22 cellular contexts compared by ENCODE assay signal in genomic region chr10:117075064-117075463, GRCh38.
DNase-seq lines count a peak whose midpoint lies in the region; ATAC-seq and TF ChIP-seq lines count a peak whose summit lies in the region.
"Had no signal": no experiment of that assay in that cellular context is flagged by ENCODE, and none has a peak within 500 bp of the region (broad histone marks: within the 10 kb centered on the region; RNA-seq: fewer than 3 reads in every experiment).

No MANE protein-coding gene starts in this region.

- POLR2A ChIA-PET in A673 (lab: Charles Lee; ENCODE audit: low non-redundant PET) = no interaction called here
- POLR2A ChIA-PET in CD8-positive, alpha-beta T cell (lab: Charles Lee) = no interaction called here

- no peak for TF ChIP-seq POLR2A in suprapubic skin (IDR thresholded peaks at IDR 0.05)

- peak overlapping the region; percentile 12 for H3K27ac ChIP-seq in A673 (ENCODE audit: low read depth, low read length, poor library complexity, severe bottlenecking)
- no peak overlapping the region for H3K27ac ChIP-seq in suprapubic skin
- no peak overlapping the region for H3K27ac ChIP-seq in CD8-positive, alpha-beta T cell (ENCODE audit: low read depth, low read length)
- H3K27ac ChIP-seq: PC-9, SJSA1, thoracic aorta had no signal

- H3K27me3 ChIP-seq in A673 (replicated peaks; ENCODE audit: insufficient read depth, low read depth, low read length, poor library complexity) (no peaks in the 10 kb centered on the region), H7 (ENCODE audit: control insufficient read depth, insufficient read depth, low read length) (no peaks in the 10 kb centered on the region), suprapubic skin (peaks cover 3% of the 10 kb centered on the region)
- no peaks in the 10 kb centered on the region for H3K27me3 ChIP-seq in CD8-positive, alpha-beta T cell (ENCODE audit: insufficient read depth, low read length)

- CTCF ChIA-PET in A673 (lab: Charles Lee) = no interaction called here
- CTCF ChIA-PET in CD8-positive, alpha-beta T cell (lab: Charles Lee) = no interaction called here

- H3K9me3 ChIP-seq in A673 (ENCODE audit: low read depth, low read length, poor library complexity, severe bottlenecking) (peaks cover 20% of the 10 kb centered on the region), suprapubic skin (no peaks in the 10 kb centered on the region)
- no peaks in the 10 kb centered on the region for H3K9me3 ChIP-seq in CD8-positive, alpha-beta T cell (ENCODE audit: low read length)
- H3K9me3 ChIP-seq: SJSA1, thoracic aorta had no signal

- H3K36me3 ChIP-seq in A673 (ENCODE audit: insufficient read depth, low read length, poor library complexity, severe bottlenecking) (no peaks in the 10 kb centered on the region), H7 (replicated peaks; ENCODE audit: control insufficient read depth, insufficient read depth, low read length) (no peaks in the 10 kb centered on the region), suprapubic skin (no peaks in the 10 kb centered on the region)
- H3K36me3 ChIP-seq in CD8-positive, alpha-beta T cell (ENCODE audit: insufficient read depth, low read length) = no peaks in the 10 kb centered on the region
- H3K36me3 ChIP-seq: SJSA1, thoracic aorta had no signal

- no peaks in the 10 kb centered on the region for H3K9me3 Mint-ChIP-seq in CD8-positive, alpha-beta T cell
- H3K9me3 Mint-ChIP-seq: stimulated activated memory B cell treated with anti-CD40 and anti-IgM and Interleukin-4, amounts not matched to agents 10 μg/mL and 1 μg/mL and 100 μg/mL, for 72 hours had no signal

- BruUV-seq in A673 (replicated peaks; lab: Mats Ljungman, UMichigan) = no TSS peak

- ATAC-seq in CD8-positive, alpha-beta T cell = no peak
- ATAC-seq: stimulated activated memory B cell treated with anti-CD40 and anti-IgM and Interleukin-4, amounts not matched to agents 10 μg/mL and 1 μg/mL and 100 μg/mL, for 72 hours had no signal

- 100% methylated on average over 1 of the region's 1 CpG for WGBS in suprapubic skin

- H3K27ac Mint-ChIP-seq in CD8-positive, alpha-beta T cell = no peak overlapping the region
- H3K27ac Mint-ChIP-seq: CD4-positive, alpha-beta memory T cell; stimulated activated memory B cell treated with anti-CD40 and anti-IgM and Interleukin-4, amounts not matched to agents 10 μg/mL and 1 μg/mL and 100 μg/mL, for 72 hours had no signal

- intact Hi-C loops in A673 (cut with micrococcal nuclease; ENCODE audit: unreplicated experiment) = no loop called here
- intact Hi-C loops in CD8-positive, alpha-beta T cell (cut with DNase I, micrococcal nuclease) = no loop called here

- no peak for TF ChIP-seq CTCF in A673 (conservative IDR thresholded peaks at IDR 0.05; ENCODE audit: low read depth, low read length)
- no peak for TF ChIP-seq CTCF in fibroblast of pulmonary artery (IDR thresholded peaks at IDR 0.05; ENCODE audit: low read length, missing control alignments)
- TF ChIP-seq CTCF in suprapubic skin (IDR thresholded peaks at IDR 0.05) = no peak
- TF ChIP-seq CTCF in CD8-positive, alpha-beta T cell (IDR thresholded peaks at IDR 0.05) = no peak

- DNase-seq in A673 (ENCODE audit: low spot score) = peak; percentile 54
- DNase-seq in H4 (ENCODE audit: low spot score) = peak; percentile 33
- peak; percentile 20 for DNase-seq in SW480 (ENCODE audit: low spot score)
- peak; percentile 4 for DNase-seq in fibroblast of pulmonary artery (ENCODE audit: low read depth)
- no peak for DNase-seq in activated naive CD4-positive, alpha-beta T cell treated with Interleukin-2 at 50 U/mL for 16 hours
- no peak for DNase-seq in H7
- DNase-seq in suprapubic skin (ENCODE audit: low spot score in 2 of 2) = no peak
- no peak for DNase-seq in CD8-positive, alpha-beta T cell
- DNase-seq: activated CD4-positive, alpha-beta T cell treated with anti-CD3 and anti-CD28 coated beads, Interleukin-2, amount 50 U/mL, for 4 hours; activated gamma-delta T cell treated with Interleukin-2 at 50 U/mL for 16 hours; anterior cingulate cortex; CD4-positive, alpha-beta memory T cell; DMS79 treated with DMSO at 0.1 percent for 48 hours; effector CD4-positive, alpha-beta T cell; midbrain; NCI-H1436 treated with DMSO at 0.1 percent for 48 hours; NCI-H2171; stimulated activated CD4-positive, alpha-beta T cell treated with anti-CD3 and anti-CD28 coated beads, Interleukin-1b, Interleukin-23, amount 100 ng/mL, for 48 hours had no signal

- H3K27me3 Mint-ChIP-seq in CD8-positive, alpha-beta T cell (ENCODE audit: low read depth) = peaks cover 7% of the 10 kb centered on the region

- H3K4me3 Mint-ChIP-seq in CD8-positive, alpha-beta T cell = no peak overlapping the region
- H3K4me3 Mint-ChIP-seq: CD4-positive, alpha-beta memory T cell; stimulated activated memory B cell treated with anti-CD40 and anti-IgM and Interleukin-4, amounts not matched to agents 10 μg/mL and 1 μg/mL and 100 μg/mL, for 72 hours had no signal

- H3K36me3 Mint-ChIP-seq in CD8-positive, alpha-beta T cell = no peaks in the 10 kb centered on the region
- H3K36me3 Mint-ChIP-seq: CD4-positive, alpha-beta memory T cell; stimulated activated memory B cell treated with anti-CD40 and anti-IgM and Interleukin-4, amounts not matched to agents 10 μg/mL and 1 μg/mL and 100 μg/mL, for 72 hours had no signal

- H3K4me1 Mint-ChIP-seq in CD8-positive, alpha-beta T cell (ENCODE audit: low read depth) = no peaks in the 10 kb centered on the region
- H3K4me1 Mint-ChIP-seq: CD4-positive, alpha-beta memory T cell; stimulated activated memory B cell treated with anti-CD40 and anti-IgM and Interleukin-4, amounts not matched to agents 10 μg/mL and 1 μg/mL and 100 μg/mL, for 72 hours had no signal

- H3K4me1 ChIP-seq in A673 (ENCODE audit: insufficient read depth, low read length, poor library complexity, severe bottlenecking) (peaks cover 35% of the 10 kb centered on the region), suprapubic skin (no peaks in the 10 kb centered on the region)
- H3K4me1 ChIP-seq in CD8-positive, alpha-beta T cell (ENCODE audit: insufficient read depth, low read length) = no peaks in the 10 kb centered on the region
- H3K4me1 ChIP-seq: SJSA1 had no signal

- TF ChIP-seq EP300 in suprapubic skin (IDR thresholded peaks at IDR 0.05) = no peak

- no peak overlapping the region for H3K4me3 ChIP-seq in A673 (ENCODE audit: low read depth, low read length, poor library complexity, severe bottlenecking)
- H3K4me3 ChIP-seq in fibroblast of pulmonary artery (replicated peaks; ENCODE audit: low read depth, low read length) = no peak overlapping the region
- H3K4me3 ChIP-seq in H7 (ENCODE audit: insufficient read depth, low read depth, low read length) = no peak overlapping the region
- no peak overlapping the region for H3K4me3 ChIP-seq in suprapubic skin
- no peak overlapping the region for H3K4me3 ChIP-seq in CD8-positive, alpha-beta T cell (ENCODE audit: low read depth, low read length)
- H3K4me3 ChIP-seq: PC-9, SJSA1, thoracic aorta had no signal

Comparison
In these comparisons a context has a peak if more than half of its experiments do, and no peak if none do; other contexts are left out.
1. DNase-seq: peak in A673 (single experiment), H4 (single experiment), SW480 (single experiment) and fibroblast of pulmonary artery (single experiment); none in activated naive CD4-positive, alpha-beta T cell treated with Interleukin-2 at 50 U/mL for 16 hours (single experiment), H7 (single experiment), suprapubic skin (0 of 2) and CD8-positive, alpha-beta T cell (0 of 7).